8 cellular contexts compared by ENCODE assay signal in genomic region chr3:100209948-100210776, GRCh38. TPM values are rescaled to one million over a fixed set of nuclear protein-coding genes. Genes with fewer than 3 reads are reported as not detected.
A peak's percentile ranks its signal among the peaks of the same experiment; 100 is the strongest.
DNase-seq lines count a peak whose midpoint lies in the region; ATAC-seq and TF ChIP-seq lines count a peak whose summit lies in the region.

No MANE protein-coding gene starts in this region.

- no peaks in the 10 kb centered on the region for H3K36me3 Mint-ChIP-seq in activated CD8-positive, alpha-beta T cell treated with anti-CD3 and anti-CD28 coated beads for 36 hours (ENCODE audit: low read depth)

- H3K27ac Mint-ChIP-seq in activated CD8-positive, alpha-beta T cell treated with anti-CD3 and anti-CD28 coated beads for 36 hours, result peak overlapping the region; percentile 70

- no peak for TF ChIP-seq POLR2A in right lobe of liver (IDR thresholded peaks at IDR 0.05)

- peaks cover 19% of the 10 kb centered on the region for H3K4me1 Mint-ChIP-seq in activated CD8-positive, alpha-beta T cell treated with anti-CD3 and anti-CD28 coated beads for 36 hours (ENCODE audit: low read depth)

- ATAC-seq in HG02973 (IDR thresholded peaks at IDR 0.05; ENCODE audit: unreplicated experiment) (peak; percentile 89), right lobe of liver (peak; percentile 63 to 92 (median 66))
- peak; percentile 96 for ATAC-seq in activated CD8-positive, alpha-beta T cell treated with anti-CD3 and anti-CD28 coated beads for 36 hours

- H3K9me3 Mint-ChIP-seq in activated CD8-positive, alpha-beta T cell treated with anti-CD3 and anti-CD28 coated beads for 36 hours, result no peaks in the 10 kb centered on the region

- no peaks in the 10 kb centered on the region for H3K27me3 ChIP-seq in right lobe of liver

- no peaks in the 10 kb centered on the region for H3K27me3 Mint-ChIP-seq in activated CD8-positive, alpha-beta T cell treated with anti-CD3 and anti-CD28 coated beads for 36 hours

- peaks cover 0 to 8% (median 2%) of the 10 kb centered on the region in 4 donors for H3K4me1 ChIP-seq in right lobe of liver

- peak overlapping the region in 2 of 3 donors; percentile 1 to 39 for H3K27ac ChIP-seq in right lobe of liver

- peak overlapping the region; percentile 15 for H3K4me3 Mint-ChIP-seq in activated CD8-positive, alpha-beta T cell treated with anti-CD3 and anti-CD28 coated beads for 36 hours

- no peaks in the 10 kb centered on the region for H3K9me3 ChIP-seq in right lobe of liver

- 33% methylated on average over 1 of the region's 2 CpGs for WGBS in right lobe of liver (ENCODE audit: insufficient coverage, low coverage, low lambda C conversion rate, missing lambda C conversion rate)

- peak; percentile 51 for DNase-seq in NCI-H2196 (lab: John Stamatoyannopoulos, UW; ENCODE audit: unreplicated experiment)
- no peak for DNase-seq in NCI-H2196 treated with DMSO at 0.1 percent for 48 hours (lab: John Stamatoyannopoulos, UW; ENCODE audit: unreplicated experiment)
- no peak for DNase-seq in activated CD8-positive, alpha-beta T cell treated with anti-CD3 and anti-CD28 coated beads for 36 hours
- DNase-seq in right lobe of liver, result no peak
- no peak for DNase-seq in T-helper 9 cell
- no peak for DNase-seq in EL
- DNase-seq in amygdala (lab: John Stamatoyannopoulos, UW), result no peak

- H3K4me3 ChIP-seq in right lobe of liver, result no peak overlapping the region

- TF ChIP-seq CTCF in activated CD8-positive, alpha-beta T cell treated with anti-CD3 and anti-CD28 coated beads for 36 hours (IDR thresholded peaks at IDR 0.05), result no peak
- no peak for TF ChIP-seq CTCF in right lobe of liver (IDR thresholded peaks at IDR 0.05)

- POLR2A ChIA-PET in activated CD8-positive, alpha-beta T cell treated with anti-CD3 and anti-CD28 coated beads for 36 hours (lab: Charles Lee), result interaction anchor here (1.7 kb wide), 1 partner anchor 19 kb away, joined by 4 read pairs; no protein-coding TSS in a partner anchor

- intact Hi-C loops in activated CD8-positive, alpha-beta T cell treated with anti-CD3 and anti-CD28 coated beads for 36 hours (cut with micrococcal nuclease), result no loop called here
- intact Hi-C loops in right lobe of liver (cut with DNase I), result no loop called here

- no peaks in the 10 kb centered on the region for H3K36me3 ChIP-seq in right lobe of liver

- CTCF ChIA-PET in activated CD8-positive, alpha-beta T cell treated with anti-CD3 and anti-CD28 coated beads for 36 hours (lab: Charles Lee), result interaction anchor here (0.6 to 1.3 kb wide), 2 partner anchors 44 to 141 kb away, joined by 3 to 4 read pairs; no protein-coding TSS in a partner anchor

RNA-seq across cellular contexts. Expression of gene TBC1D23, which starts 50.6 kb away (rescaled TPM):
- total RNA-seq in activated CD8-positive, alpha-beta T cell treated with anti-CD3 and anti-CD28 coated beads for 36 hours, result 10 to 100 TPM; 14.4 to 20.5 TPM
- 10 to 100 TPM; 13.9 to 26.2 (median 21.5) TPM for total RNA-seq in right lobe of liver
